In the genomic region with DNA sequence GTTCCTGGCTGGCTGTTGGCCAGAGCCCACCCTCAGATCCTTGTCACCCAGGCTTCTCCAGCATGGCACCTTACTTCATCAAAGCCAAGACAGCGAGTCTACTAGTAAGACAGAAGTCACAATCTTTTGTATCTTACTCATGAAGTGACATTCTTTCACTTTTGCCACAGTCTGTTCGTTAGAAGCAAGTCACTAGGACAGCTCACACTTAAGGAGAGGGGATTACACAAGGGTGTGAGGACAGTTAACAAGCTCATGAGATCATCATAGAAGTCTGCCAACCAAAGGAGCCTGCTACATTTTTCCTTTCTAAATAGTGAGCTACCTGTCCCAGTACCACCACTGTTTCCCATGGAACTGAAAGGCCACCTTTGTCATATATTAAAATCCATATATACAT, we compare ENCODE assay signal across 24 cellular contexts.
DNase-seq lines count a peak whose midpoint lies in the region; ATAC-seq and TF ChIP-seq lines count a peak whose summit lies in the region.
"Had no signal": no experiment of that assay in that cellular context is flagged by ENCODE, and none has a peak within 500 bp of the region (broad histone marks: within the 10 kb centered on the region; RNA-seq: fewer than 3 reads in every experiment).

No MANE protein-coding gene starts in this region.

- no peak overlapping the region for H3K4me3 Mint-ChIP-seq in activated CD4-positive, alpha-beta T cell treated with anti-CD3 and anti-CD28 coated beads for 36 hours
- no peak overlapping the region for H3K4me3 Mint-ChIP-seq in CD4-positive, alpha-beta T cell
- no peak overlapping the region for H3K4me3 Mint-ChIP-seq in T-helper 17 cell
- no peak overlapping the region for H3K4me3 Mint-ChIP-seq in memory B cell
- H3K4me3 Mint-ChIP-seq: nephron had no signal

- H3K4me1 ChIP-seq in foreskin keratinocyte, result no peaks in the 10 kb centered on the region
- H3K4me1 ChIP-seq: prostate gland, vagina had no signal

- H3K4me1 Mint-ChIP-seq in activated CD4-positive, alpha-beta T cell treated with anti-CD3 and anti-CD28 coated beads for 36 hours, result no peaks in the 10 kb centered on the region
- no peaks in the 10 kb centered on the region for H3K4me1 Mint-ChIP-seq in CD4-positive, alpha-beta T cell (ENCODE audit: low read depth)
- peaks cover 2% of the 10 kb centered on the region for H3K4me1 Mint-ChIP-seq in T-helper 17 cell
- H3K4me1 Mint-ChIP-seq in memory B cell, result no peaks in the 10 kb centered on the region
- H3K4me1 Mint-ChIP-seq: nephron had no signal

- no peaks in the 10 kb centered on the region for H3K27me3 Mint-ChIP-seq in activated CD4-positive, alpha-beta T cell treated with anti-CD3 and anti-CD28 coated beads for 36 hours
- H3K27me3 Mint-ChIP-seq in CD4-positive, alpha-beta T cell, result no peaks in the 10 kb centered on the region
- H3K27me3 Mint-ChIP-seq in T-helper 17 cell (no peaks in the 10 kb centered on the region), memory B cell (no peaks in the 10 kb centered on the region)

- peaks cover 27% of the 10 kb centered on the region for H3K36me3 Mint-ChIP-seq in activated CD4-positive, alpha-beta T cell treated with anti-CD3 and anti-CD28 coated beads for 36 hours (ENCODE audit: low read depth)
- H3K36me3 Mint-ChIP-seq in CD4-positive, alpha-beta T cell (ENCODE audit: low read depth), result peaks cover 83% of the 10 kb centered on the region
- H3K36me3 Mint-ChIP-seq in T-helper 17 cell (ENCODE audit: low read depth) (peaks cover 1% of the 10 kb centered on the region), memory B cell (peaks cover 10% of the 10 kb centered on the region)

- no peaks in the 10 kb centered on the region for H3K27me3 ChIP-seq in CD4-positive, alpha-beta T cell (ENCODE audit: control insufficient read depth, insufficient read depth, low read length)
- H3K27me3 ChIP-seq in foreskin keratinocyte, result no peaks in the 10 kb centered on the region
- H3K27me3 ChIP-seq: BLaER1, vagina had no signal

- no peak overlapping the region for H3K27ac ChIP-seq in CD4-positive, alpha-beta T cell (ENCODE audit: low read depth, low read length)
- no peak overlapping the region for H3K27ac ChIP-seq in foreskin keratinocyte
- H3K27ac ChIP-seq: BLaER1, prostate gland, vagina had no signal

- intact Hi-C loops in activated CD4-positive, alpha-beta T cell treated with anti-CD3 and anti-CD28 coated beads for 36 hours (cut with DNase I, micrococcal nuclease), result no loop called here
- intact Hi-C loops in CD4-positive, alpha-beta T cell (cut with DNase I, micrococcal nuclease), result no loop called here

- CTCF ChIA-PET in activated CD4-positive, alpha-beta T cell treated with anti-CD3 and anti-CD28 coated beads for 36 hours (lab: Charles Lee), result interaction anchor here (1.1 to 1.2 kb wide), 2 partner anchors 10 to 12 kb away, joined by 3 read pairs; no protein-coding TSS in a partner anchor
- CTCF ChIA-PET in CD4-positive, alpha-beta T cell (lab: Charles Lee), result interaction anchor here (1.2 kb wide), 1 partner anchor 25 kb away, joined by 6 read pairs; no protein-coding TSS in a partner anchor

- no peaks in the 10 kb centered on the region for H3K9me3 Mint-ChIP-seq in activated CD4-positive, alpha-beta T cell treated with anti-CD3 and anti-CD28 coated beads for 36 hours (ENCODE audit: low read depth)
- no peaks in the 10 kb centered on the region for H3K9me3 Mint-ChIP-seq in CD4-positive, alpha-beta T cell
- H3K9me3 Mint-ChIP-seq in memory B cell, result no peaks in the 10 kb centered on the region
- H3K9me3 Mint-ChIP-seq: nephron had no signal

- H3K27ac Mint-ChIP-seq in activated CD4-positive, alpha-beta T cell treated with anti-CD3 and anti-CD28 coated beads for 36 hours, result peak overlapping the region; percentile 59
- peak overlapping the region; percentile 71 for H3K27ac Mint-ChIP-seq in CD4-positive, alpha-beta T cell
- H3K27ac Mint-ChIP-seq in T-helper 17 cell (peak overlapping the region; percentile 78), memory B cell (peak overlapping the region; percentile 31)
- H3K27ac Mint-ChIP-seq: nephron had no signal

- H3K9me3 ChIP-seq in CD4-positive, alpha-beta T cell (ENCODE audit: control insufficient read depth, low read length), result no peaks in the 10 kb centered on the region
- H3K9me3 ChIP-seq in T-helper 17 cell (ENCODE audit: control insufficient read depth, low read length, poor library complexity, severe bottlenecking), result no peaks in the 10 kb centered on the region
- H3K9me3 ChIP-seq: BLaER1, prostate gland, vagina had no signal

- POLR2A ChIA-PET in activated CD4-positive, alpha-beta T cell treated with anti-CD3 and anti-CD28 coated beads for 36 hours (lab: Charles Lee), result no interaction called here
- POLR2A ChIA-PET in CD4-positive, alpha-beta T cell (lab: Charles Lee), result interaction anchor here (0.6 kb wide), 1 partner anchor 87 kb away, joined by 3 read pairs; no protein-coding TSS in a partner anchor

- peak; percentile 68 for ATAC-seq in activated CD4-positive, alpha-beta T cell treated with anti-CD3 and anti-CD28 coated beads for 36 hours
- no peak for ATAC-seq in CD4-positive, alpha-beta T cell (ENCODE audit: poor library complexity)
- ATAC-seq in T-helper 17 cell (no peak), memory B cell (ENCODE audit: low read depth) (no peak), foreskin keratinocyte (no peak)
- ATAC-seq: GM12878, HCT116, HepG2 had no signal

- no peak for TF ChIP-seq CTCF in CD4-positive, alpha-beta T cell (IDR thresholded peaks at IDR 0.05)
- TF ChIP-seq CTCF in foreskin keratinocyte (conservative IDR thresholded peaks at IDR 0.05), result no peak

- no peak for DNase-seq in activated CD4-positive, alpha-beta T cell treated with anti-CD3 and anti-CD28 coated beads for 36 hours
- DNase-seq in activated CD4-positive, alpha-beta T cell treated with anti-CD3 and anti-CD28 coated beads, Interleukin-2, amount 50 U/mL, for 4 hours, result no peak
- DNase-seq in CD4-positive, alpha-beta T cell, result no peak
- DNase-seq in T-helper 17 cell (no peak), memory B cell (ENCODE audit: low spot score in 2 of 2) (no peak), foreskin keratinocyte (no peak), NOMO-1 treated with DMSO at 0.1 percent for 48 hours (lab: John Stamatoyannopoulos, UW; ENCODE audit: unreplicated experiment) (no peak)
- no peak for DNase-seq in activated CD4-positive, CD25-positive, alpha-beta regulatory T cell treated with anti-CD3 and anti-CD28 coated beads, Interleukin-2, amount 50 U/mL, for 72 hours
- DNase-seq: DMS 273 treated with DMSO at 0.1 percent for 48 hours; foreskin fibroblast; GF-D8; hippocampal formation; kidney; NCI-H1694 treated with DMSO at 0.1 percent for 48 hours; NCI-H2227 treated with DMSO at 0.1 percent for 48 hours; stimulated activated CD4-positive, alpha-beta T cell treated with anti-CD3 and anti-CD28 coated beads, Interleukin-2, amount 100 ng/mL, for 48 hours; substantia nigra had no signal
